In genomic region chr6:1686117-1687098, GRCh38 we compare ENCODE assay signal across 10 cellular contexts.
DNase-seq lines count a peak whose midpoint lies in the region; ATAC-seq and TF ChIP-seq lines count a peak whose summit lies in the region.
"Had no signal": no experiment of that assay in that cellular context is flagged by ENCODE, and none has a peak within 500 bp of the region (broad histone marks: within the 10 kb centered on the region; RNA-seq: fewer than 3 reads in every experiment).

No MANE protein-coding gene starts in this region.

- H3K27me3 ChIP-seq in RWPE2 (ENCODE audit: insufficient read depth, poor library complexity, severe bottlenecking), result no peaks in the 10 kb centered on the region
- no peaks in the 10 kb centered on the region for H3K27me3 ChIP-seq in thoracic aorta (replicated peaks; ENCODE audit: insufficient read depth)
- H3K27me3 ChIP-seq: BLaER1 treated with 17β-estradiol and CSF1 and Interleukin-3, amounts not matched to agents 10 nM and 100 nM; right lobe of liver had no signal

- ATAC-seq in RWPE2 (ENCODE audit: low read depth), result peak; percentile 85
- ATAC-seq in thoracic aorta (ENCODE audit: insufficient number of reproducible peaks, low FRiP score, low read depth), result peak; percentile 78

- H3K27ac ChIP-seq in RWPE2 (ENCODE audit: poor library complexity, severe bottlenecking) (peak overlapping the region; percentile 77), thoracic aorta (peak overlapping the region; percentile 68 to 72)
- H3K27ac ChIP-seq: BLaER1 treated with 17β-estradiol and CSF1 and Interleukin-3, amounts not matched to agents 10 nM and 100 nM; right lobe of liver had no signal

- DNase-seq in NCI-H146 (lab: John Stamatoyannopoulos, UW), result peak; percentile 8
- no peak for DNase-seq in NCI-H146 treated with DMSO at 0.1 percent for 48 hours (lab: John Stamatoyannopoulos, UW; ENCODE audit: unreplicated experiment)
- peak; percentile 83 for DNase-seq in RWPE2 (ENCODE audit: low spot score)
- DNase-seq in foreskin fibroblast, result peak; percentile 91 to 95
- DNase-seq in thoracic aorta (ENCODE audit: low spot score), result peak; percentile 38
- DNase-seq in activated CD4-positive, alpha-beta T cell treated with anti-CD3 and anti-CD28 coated beads, Interleukin-2, amount 50 U/mL, for 48 hours, result no peak
- DNase-seq in NCI-H1930 (lab: John Stamatoyannopoulos, UW), result no peak
- no peak for DNase-seq in T-helper 2 cell

- peak; percentile 70 for TF ChIP-seq CTCF in RWPE2 (IDR thresholded peaks at IDR 0.05; ENCODE audit: poor library complexity, severe bottlenecking)
- no peak for TF ChIP-seq CTCF in foreskin fibroblast (IDR thresholded peaks at IDR 0.05; ENCODE audit: low read depth, low read length)
- TF ChIP-seq CTCF in thoracic aorta (IDR thresholded peaks at IDR 0.05), result no peak

- H3K9me3 ChIP-seq in RWPE2 (ENCODE audit: severe bottlenecking) (no peaks in the 10 kb centered on the region), thoracic aorta (no peaks in the 10 kb centered on the region)
- H3K9me3 ChIP-seq: BLaER1 treated with 17β-estradiol and CSF1 and Interleukin-3, amounts not matched to agents 10 nM and 100 nM; right lobe of liver had no signal

- H3K4me1 ChIP-seq in RWPE2 (ENCODE audit: insufficient read depth, poor library complexity, severe bottlenecking) (peaks cover 36% of the 10 kb centered on the region), thoracic aorta (ENCODE audit: control insufficient read depth in 1 of 2, low read depth in 2 of 2) (peaks cover 6 to 15% of the 10 kb centered on the region in 2 donors)
- H3K4me1 ChIP-seq: BLaER1 treated with 17β-estradiol and CSF1 and Interleukin-3, amounts not matched to agents 10 nM and 100 nM; right lobe of liver had no signal

- H3K4me3 ChIP-seq in RWPE2 (ENCODE audit: severe bottlenecking), result no peak overlapping the region
- no peak overlapping the region for H3K4me3 ChIP-seq in foreskin fibroblast (ENCODE audit: low read depth in 1 of 2, low read length in 2 of 2)
- peak overlapping the region; percentile 26 for H3K4me3 ChIP-seq in thoracic aorta
- H3K4me3 ChIP-seq: BLaER1 treated with 17β-estradiol and CSF1 and Interleukin-3, amounts not matched to agents 10 nM and 100 nM; right lobe of liver had no signal

- H3K36me3 ChIP-seq in RWPE2 (ENCODE audit: low read depth), result no peaks in the 10 kb centered on the region
- H3K36me3 ChIP-seq in thoracic aorta, result no peaks in the 10 kb centered on the region
- H3K36me3 ChIP-seq: BLaER1 treated with 17β-estradiol and CSF1 and Interleukin-3, amounts not matched to agents 10 nM and 100 nM; right lobe of liver had no signal

Comparison
In these comparisons a context has a peak if more than half of its experiments do, and no peak if none do; other contexts are left out.
1. DNase-seq: peak in NCI-H146 (single experiment), RWPE2 (single experiment), foreskin fibroblast (2 of 2) and thoracic aorta (single experiment); none in NCI-H146 treated with DMSO at 0.1 percent for 48 hours (single experiment), activated CD4-positive, alpha-beta T cell treated with anti-CD3 and anti-CD28 coated beads, Interleukin-2, amount 50 U/mL, for 48 hours (0 of 2), NCI-H1930 (0 of 2) and T-helper 2 cell (0 of 5).